ENCODE assay signal across 11 cellular contexts in the genomic region with DNA sequence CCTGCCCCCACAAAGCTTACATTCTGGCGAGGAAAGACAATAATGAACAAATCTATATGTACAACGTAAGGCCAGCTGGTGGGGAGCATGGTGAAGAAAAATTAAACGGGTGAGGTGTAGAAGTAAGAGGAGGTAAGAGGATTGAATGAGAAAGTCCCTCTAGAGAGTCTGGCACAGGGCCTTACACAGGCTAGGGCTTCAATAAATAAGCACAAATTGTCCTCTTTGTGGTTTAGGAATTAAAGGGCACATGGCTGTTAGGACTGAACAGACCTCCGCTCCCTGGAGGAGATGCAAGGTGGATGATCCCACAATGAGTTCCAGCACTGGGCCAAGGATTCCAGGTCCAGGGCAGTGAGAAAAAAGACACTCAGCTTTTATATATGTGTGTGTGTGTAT. TPM values are rescaled to one million over a fixed set of nuclear protein-coding genes. Genes with fewer than 3 reads are reported as not detected.
DNase-seq lines count a peak whose midpoint lies in the region; ATAC-seq, FAIRE-seq and TF ChIP-seq lines count a peak whose summit lies in the region.
"Had no signal": no experiment of that assay in that cellular context is flagged by ENCODE, and none has a peak within 500 bp of the region (broad histone marks: within the 10 kb centered on the region; RNA-seq: fewer than 3 reads in every experiment).

No MANE protein-coding gene starts in this region.

- H3K79me2 ChIP-seq in keratinocyte (ENCODE audit: control insufficient read depth, insufficient read depth, low read length): no peaks in the 10 kb centered on the region

- FAIRE-seq in keratinocyte (lab: Jason Lieb, UNC): no peak

- H3K9ac ChIP-seq in keratinocyte (ENCODE audit: control insufficient read depth, extremely low read depth, insufficient read depth, low read length): peak overlapping the region; percentile 22

- no peak for DNase-seq in activated T-cell treated with anti-CD3 and anti-CD28 coated beads, Interleukin-2, amount 50 U/mL, for 24 hours
- DNase-seq in activated T-cell treated with anti-CD3 and anti-CD28 coated beads, Interleukin-2, amount 50 U/mL, for 48 hours: no peak
- DNase-seq in adrenal gland (no peak), keratinocyte (ENCODE audit: low read depth, low spot score) (no peak), testis (peak; percentile 17), NCI-H2196 treated with DMSO at 0.1 percent for 48 hours (lab: John Stamatoyannopoulos, UW; ENCODE audit: unreplicated experiment) (no peak), NCI-H510A treated with DMSO at 0.1 percent for 48 hours (lab: John Stamatoyannopoulos, UW) (no peak)
- DNase-seq: effector memory CD8-positive, alpha-beta T cell had no signal

- H3K27me3 ChIP-seq in adrenal gland (no peaks in the 10 kb centered on the region), keratinocyte (ENCODE audit: control insufficient read depth, extremely low read depth, insufficient read depth, low read length) (no peaks in the 10 kb centered on the region), testis (no peaks in the 10 kb centered on the region)

- peaks cover 36% of the 10 kb centered on the region for H3K4me1 Mint-ChIP-seq in activated T-cell treated with anti-CD3 and anti-CD28 coated beads, Interleukin-2, amount 50 U/mL, for 24 hours (ENCODE audit: low read depth)

- H3K9me3 Mint-ChIP-seq in activated T-cell treated with anti-CD3 and anti-CD28 coated beads, Interleukin-2, amount 50 U/mL, for 24 hours: peaks cover 9% of the 10 kb centered on the region
- H3K9me3 Mint-ChIP-seq: effector memory CD8-positive, alpha-beta T cell had no signal

- H3K36me3 ChIP-seq in adrenal gland (replicated peaks in 1 of 2) (no peaks in the 10 kb centered on the region), keratinocyte (ENCODE audit: control insufficient read depth in 2 of 2, extremely low read depth in 1 of 2, insufficient read depth in 2 of 2, low read length in 2 of 2) (no peaks in the 10 kb centered on the region), testis (ENCODE audit: low read depth, missing control alignments) (no peaks in the 10 kb centered on the region)

- no peak overlapping the region for H2AFZ ChIP-seq in keratinocyte (ENCODE audit: control insufficient read depth, low read length)

- H3K27me3 Mint-ChIP-seq in activated T-cell treated with anti-CD3 and anti-CD28 coated beads, Interleukin-2, amount 50 U/mL, for 24 hours: peaks cover 5% of the 10 kb centered on the region

- H3K27ac ChIP-seq in adrenal gland (peak overlapping the region; percentile 41 to 86 (median 77)), keratinocyte (ENCODE audit: control insufficient read depth, insufficient read depth, low read length) (peak overlapping the region; percentile 65), testis (peak overlapping the region in 1 of 2 donors; percentile 76)
- H3K27ac ChIP-seq: VCaP had no signal

- H3K9me3 ChIP-seq in adrenal gland (replicated peaks in 1 of 3) (no peaks in the 10 kb centered on the region), keratinocyte (ENCODE audit: control insufficient read depth, low read depth, low read length) (no peaks in the 10 kb centered on the region), testis (no peaks in the 10 kb centered on the region)

- TF ChIP-seq POLR2A in adrenal gland (IDR thresholded peaks at IDR 0.05) (no peak), testis (IDR thresholded peaks at IDR 0.05) (no peak)

- peak overlapping the region; percentile 91 for H3K27ac Mint-ChIP-seq in activated T-cell treated with anti-CD3 and anti-CD28 coated beads, Interleukin-2, amount 50 U/mL, for 24 hours
- H3K27ac Mint-ChIP-seq: effector memory CD8-positive, alpha-beta T cell; stimulated activated memory B cell treated with anti-CD40 and anti-IgM and Interleukin-4, amounts not matched to agents 10 μg/mL and 1 μg/mL and 100 μg/mL, for 72 hours had no signal

- H3K4me1 ChIP-seq in adrenal gland (replicated peaks in 1 of 2) (peaks cover 13 to 15% of the 10 kb centered on the region in 2 donors), keratinocyte (ENCODE audit: control insufficient read depth, extremely low read depth, insufficient read depth, low read length) (peaks cover 16% of the 10 kb centered on the region), testis (peaks cover 10% of the 10 kb centered on the region)

- ATAC-seq in HG03378 (IDR thresholded peaks at IDR 0.05; ENCODE audit: unreplicated experiment): no peak
- ATAC-seq: effector memory CD8-positive, alpha-beta T cell had no signal

- peak overlapping the region; percentile 43 for H3K4me3 Mint-ChIP-seq in activated T-cell treated with anti-CD3 and anti-CD28 coated beads, Interleukin-2, amount 50 U/mL, for 24 hours
- H3K4me3 Mint-ChIP-seq: effector memory CD8-positive, alpha-beta T cell; stimulated activated memory B cell treated with anti-CD40 and anti-IgM and Interleukin-4, amounts not matched to agents 10 μg/mL and 1 μg/mL and 100 μg/mL, for 72 hours had no signal

- no peak for TF ChIP-seq CTCF in adrenal gland (IDR thresholded peaks at IDR 0.05)
- TF ChIP-seq CTCF in keratinocyte (optimal IDR thresholded peaks at IDR 0.05 in 1 of 3, IDR thresholded peaks at IDR 0.05 in 1 of 3, conservative IDR thresholded peaks at IDR 0.05 in 1 of 3; ENCODE audit: extremely low read depth in 1 of 3, insufficient read depth in 2 of 3, low read length in 3 of 3): no peak
- no peak for TF ChIP-seq CTCF in testis (IDR thresholded peaks at IDR 0.05)

- no peaks in the 10 kb centered on the region for H4K20me1 ChIP-seq in keratinocyte (ENCODE audit: control insufficient read depth, extremely low read depth, insufficient read depth, low read length)

- H3K4me2 ChIP-seq in keratinocyte (ENCODE audit: control insufficient read depth, extremely low read depth, insufficient read depth, low read depth, low read length): peak overlapping the region; percentile 60

- H3K4me3 ChIP-seq in adrenal gland (no peak overlapping the region), keratinocyte (ENCODE audit: control insufficient read depth in 2 of 3, extremely low read depth in 1 of 3, insufficient read depth in 2 of 3, low read depth in 1 of 3, low read length in 3 of 3) (no peak overlapping the region), testis (no peak overlapping the region)

- WGBS in adrenal gland, 4 donors: 70 to 78% (median 77%) methylated on average over 4 of the region's 4 CpGs
- WGBS in testis, 2 donors: 50 to 58% methylated on average over 4 of the region's 4 CpGs

- H3K36me3 Mint-ChIP-seq in activated T-cell treated with anti-CD3 and anti-CD28 coated beads, Interleukin-2, amount 50 U/mL, for 24 hours (ENCODE audit: low read depth): no peaks in the 10 kb centered on the region
- H3K36me3 Mint-ChIP-seq: stimulated activated memory B cell treated with anti-CD40 and anti-IgM and Interleukin-4, amounts not matched to agents 10 μg/mL and 1 μg/mL and 100 μg/mL, for 72 hours had no signal

- intact Hi-C loops in adrenal gland (cut with DNase I) (no loop called here), testis (cut with DNase I; ENCODE audit: low total_unique reads) (no loop called here)

- dilution Hi-C loops in keratinocyte (cut with MboI; ENCODE audit: extremely low pct_ligation_motif_present, low sequenced_read_pairs): no loop called here

- no peaks in the 10 kb centered on the region for H3K9me1 ChIP-seq in keratinocyte (ENCODE audit: control insufficient read depth, extremely low read depth, insufficient read depth, low read length)

RNA-seq across cellular contexts. Expression of a gene that starts 43.1 kb away (rescaled TPM):
- total RNA-seq in adrenal gland (10 to 100 TPM; 37.4 to 93.2 (median 69.3) TPM), testis (10 to 100 TPM; 68.8 to 75.7 TPM)
- polyA plus RNA-seq in adrenal gland (10 to 100 TPM in 1 of 3 donors, 1 to 10 TPM in 2; 5.8 to 36.8 (median 9.4) TPM), keratinocyte (34.0 to 46.5 TPM (median 36.7 TPM) in 3 replicates), testis (ENCODE audit: insufficient read depth, low read depth, low replicate concordance) (37.5 TPM)
- polyA plus RNA-seq in keratinocyte (2011; ENCODE audit: low read depth): 35.9 TPM
- polyA plus RNA-seq in keratinocyte (2011; cell fraction: cytosol; rRNA removed): 32.7 and 52.5 TPM in 2 replicates
- 57.5 and 66.9 TPM in 2 replicates for polyA plus RNA-seq in keratinocyte (2011; cell fraction: nucleus; rRNA removed)
- 36.2 and 43.6 TPM in 2 replicates for polyA plus RNA-seq in keratinocyte (2012; ENCODE audit: low replicate concordance)
- polyA minus RNA-seq in keratinocyte: 38.3 to 71.0 TPM (median 45.7 TPM) in 3 replicates
- 41.2 TPM for polyA minus RNA-seq in keratinocyte (2011; cell fraction: cytosol; rRNA and poly(A)+ RNA removed)
- 29.2 and 67.5 TPM in 2 replicates for polyA minus RNA-seq in keratinocyte (2011; cell fraction: nucleus; rRNA and poly(A)+ RNA removed)
